In genomic region chr6:151178373-151178772, GRCh38 we compare ENCODE assay signal across 20 cellular contexts.
DNase-seq lines count a peak whose midpoint lies in the region; ATAC-seq, FAIRE-seq and TF ChIP-seq lines count a peak whose summit lies in the region.
"Had no signal": no experiment of that assay in that cellular context is flagged by ENCODE, and none has a peak within 500 bp of the region (broad histone marks: within the 10 kb centered on the region; RNA-seq: fewer than 3 reads in every experiment).

No MANE protein-coding gene starts in this region.

- no peak overlapping the region for H4K8ac ChIP-seq in neuronal stem cell (ENCODE audit: low read depth, low read length)

- peaks cover 1% of the 10 kb centered on the region for H3K27me3 ChIP-seq in mammary epithelial cell (ENCODE audit: insufficient read depth, low read length)
- no peaks in the 10 kb centered on the region for H3K27me3 ChIP-seq in bronchial epithelial cell (ENCODE audit: control insufficient read depth, insufficient read depth, low read length)
- no peaks in the 10 kb centered on the region for H3K27me3 ChIP-seq in neuronal stem cell (ENCODE audit: control insufficient read depth in 3 of 3, insufficient read depth in 3 of 3, low read depth in 1 of 3, low read length in 3 of 3)
- H3K27me3 ChIP-seq: BLaER1 had no signal

- H4K20me1 ChIP-seq in mammary epithelial cell (ENCODE audit: insufficient read depth, low read length): no peaks in the 10 kb centered on the region
- H4K20me1 ChIP-seq: BLaER1 had no signal

- H3K27ac Mint-ChIP-seq in MCF 10A (ENCODE audit: low read depth, unreplicated experiment): no peak overlapping the region
- H3K27ac Mint-ChIP-seq: B cell; CD4-positive, CD25-positive, alpha-beta regulatory T cell; CD8-positive, alpha-beta T cell; H9; HFFc6 had no signal

- no peak overlapping the region for H2AK5ac ChIP-seq in neuronal stem cell (ENCODE audit: low read depth, low read length)

- no peak overlapping the region for H3K4ac ChIP-seq in neuronal stem cell (ENCODE audit: low read length)

- H3K4me2 ChIP-seq in mammary epithelial cell (ENCODE audit: insufficient read depth, low read depth, low read length): no peak overlapping the region
- no peak overlapping the region for H3K4me2 ChIP-seq in neuronal stem cell (ENCODE audit: insufficient read depth, low read length, poor library complexity, severe bottlenecking)
- H3K4me2 ChIP-seq: BLaER1 had no signal

- H3K9me3 Mint-ChIP-seq in MCF 10A (ENCODE audit: unreplicated experiment): no peaks in the 10 kb centered on the region
- H3K9me3 Mint-ChIP-seq: HFFc6 had no signal

- peak; percentile 75 for FAIRE-seq in bronchial epithelial cell (lab: Jason Lieb, UNC)
- FAIRE-seq: A204.1, G401.6, GM12892 had no signal

- no peak overlapping the region for H3K14ac ChIP-seq in neuronal stem cell (ENCODE audit: low read length)

- no peaks in the 10 kb centered on the region for H3K36me3 Mint-ChIP-seq in MCF 10A (ENCODE audit: insufficient read depth, unreplicated experiment)
- H3K36me3 Mint-ChIP-seq: CD4-positive, CD25-positive, alpha-beta regulatory T cell; CD8-positive, alpha-beta T cell had no signal

- H3K36me3 ChIP-seq in mammary epithelial cell (ENCODE audit: insufficient read depth, low read length): no peaks in the 10 kb centered on the region
- no peaks in the 10 kb centered on the region for H3K36me3 ChIP-seq in bronchial epithelial cell (ENCODE audit: control insufficient read depth, insufficient read depth, low read length)
- no peaks in the 10 kb centered on the region for H3K36me3 ChIP-seq in neuronal stem cell (replicated peaks in 1 of 2; ENCODE audit: control insufficient read depth in 2 of 2, insufficient read depth in 2 of 2, low read length in 2 of 2)
- H3K36me3 ChIP-seq: BLaER1 had no signal

- H2BK5ac ChIP-seq in neuronal stem cell (ENCODE audit: low read length): no peak overlapping the region

- peaks cover 10% of the 10 kb centered on the region for H3K4me1 Mint-ChIP-seq in MCF 10A (ENCODE audit: insufficient read depth, unreplicated experiment)
- H3K4me1 Mint-ChIP-seq: B cell; CD4-positive, CD25-positive, alpha-beta regulatory T cell had no signal

- no peak overlapping the region for H4K91ac ChIP-seq in neuronal stem cell (ENCODE audit: low read depth, low read length, poor library complexity)

- H2BK120ac ChIP-seq in neuronal stem cell (ENCODE audit: low read depth, low read length): no peak overlapping the region

- peaks cover 12% of the 10 kb centered on the region for H3K27me3 Mint-ChIP-seq in MCF 10A (ENCODE audit: insufficient read depth, unreplicated experiment)

- H3K9ac ChIP-seq in mammary epithelial cell (ENCODE audit: insufficient read depth, low read length) (no peak overlapping the region), neuronal stem cell (ENCODE audit: low read depth, low read length, poor library complexity) (no peak overlapping the region)
- H3K9ac ChIP-seq: BLaER1 had no signal

- TF ChIP-seq CTCF in mammary epithelial cell (conservative IDR thresholded peaks at IDR 0.05 in 1 of 2, IDR thresholded peaks at IDR 0.05 in 1 of 2; ENCODE audit: extremely low read depth in 1 of 2, insufficient read depth in 1 of 2, low read depth in 1 of 2, low read length in 2 of 2): no peak
- TF ChIP-seq CTCF in MCF 10A (IDR thresholded peaks at IDR 0.05; ENCODE audit: unreplicated experiment): no peak
- TF ChIP-seq CTCF in bronchial epithelial cell (IDR thresholded peaks at IDR 0.05; ENCODE audit: insufficient read depth, low read length, severe bottlenecking): no peak

- dilution Hi-C loops in mammary epithelial cell (cut with HindIII; ENCODE audit: low sequenced_read_pairs): no loop called here

- intact Hi-C loops in mammary epithelial cell (cut with micrococcal nuclease): no loop called here
- intact Hi-C loops in MCF 10A (cut with micrococcal nuclease): no loop called here

- BruUV-seq in mammary epithelial cell (replicated peaks; lab: Mats Ljungman, UMichigan): no TSS peak
- no TSS peak for BruUV-seq in MCF 10A (replicated peaks; lab: Mats Ljungman, UMichigan)

- no peak overlapping the region for H3K23ac ChIP-seq in neuronal stem cell (ENCODE audit: low read depth, low read length, poor library complexity)

- H3K79me2 ChIP-seq in mammary epithelial cell (ENCODE audit: insufficient read depth, low read length): no peaks in the 10 kb centered on the region

- POLR2A ChIA-PET in MCF 10A (lab: Yijun Ruan, JAX): no interaction called here

- H2BK15ac ChIP-seq in neuronal stem cell (ENCODE audit: low read length): no peak overlapping the region

- no peak overlapping the region for H3K4me3 Mint-ChIP-seq in MCF 10A (ENCODE audit: unreplicated experiment)
- H3K4me3 Mint-ChIP-seq: B cell; CD4-positive, CD25-positive, alpha-beta regulatory T cell; CD8-positive, alpha-beta T cell; H9; HFFc6 had no signal

- H3K9me3 ChIP-seq in mammary epithelial cell (replicated peaks; ENCODE audit: insufficient read depth, low read length): no peaks in the 10 kb centered on the region
- peaks cover 0 to 2% of the 10 kb centered on the region in 2 donors for H3K9me3 ChIP-seq in neuronal stem cell (replicated peaks in 1 of 2; ENCODE audit: control insufficient read depth in 2 of 2, insufficient read depth in 1 of 2, low read depth in 1 of 2, low read length in 2 of 2)

- no CpG with 5 or more reads among the region's 3 CpGs for WGBS in mammary epithelial cell (ENCODE audit: low coverage, missing lambda C conversion rate)
- no CpG with 5 or more reads among the region's 3 CpGs for WGBS in neuronal stem cell (ENCODE audit: extremely low coverage in 2 of 2, insufficient read length in 2 of 2, insufficient replicate concordance in 1 of 2), 2 donors

- CTCF ChIA-PET in mammary epithelial cell (lab: Charles Lee; ENCODE audit: low non-redundant PET): no interaction called here
- CTCF ChIA-PET in MCF 10A (lab: Yijun Ruan, JAX): no interaction called here

- H2AFZ ChIP-seq in mammary epithelial cell (ENCODE audit: low read depth, low read length) (peak overlapping the region; percentile 32), neuronal stem cell (ENCODE audit: low read length) (peak overlapping the region; percentile 47)

- H3K4me1 ChIP-seq in mammary epithelial cell (ENCODE audit: insufficient read depth, low read length): no peaks in the 10 kb centered on the region
- peaks cover 0 to 11% of the 10 kb centered on the region in 2 donors for H3K4me1 ChIP-seq in neuronal stem cell (ENCODE audit: control insufficient read depth in 2 of 2, insufficient read depth in 1 of 2, low read depth in 1 of 2, low read length in 2 of 2)

- no peaks in the 10 kb centered on the region for H3K79me1 ChIP-seq in neuronal stem cell (ENCODE audit: low read depth, low read length)

- H3K4me3 ChIP-seq in mammary epithelial cell (replicated peaks in 1 of 3; ENCODE audit: insufficient read depth in 1 of 3, low read depth in 2 of 3, low read length in 3 of 3) (no peak overlapping the region), bronchial epithelial cell (ENCODE audit: low read depth, low read length) (no peak overlapping the region), neuronal stem cell (ENCODE audit: low read length in 2 of 2) (no peak overlapping the region)
- H3K4me3 ChIP-seq: BLaER1 had no signal

- in situ Hi-C loops in mammary epithelial cell (cut with MboI; ENCODE audit: low sequenced_read_pairs in 2 of 2): no loop called here

- DNase-seq in mammary epithelial cell: no peak
- no peak for DNase-seq in MCF 10A (ENCODE audit: unreplicated experiment)
- DNase-seq in bronchial epithelial cell (ENCODE audit: low read depth): no peak
- no peak for DNase-seq in neuronal stem cell (ENCODE audit: low spot score)
- DNase-seq in SW480 (ENCODE audit: low spot score): no peak
- DNase-seq: Caco-2; CD4-positive, CD25-positive, alpha-beta regulatory T cell; CD8-positive, alpha-beta T cell; DMS153; DND-41; H9; HFFc6 had no signal

- H2BK12ac ChIP-seq in neuronal stem cell (ENCODE audit: low read length): no peak overlapping the region

- no peak overlapping the region for H3K27ac ChIP-seq in mammary epithelial cell (ENCODE audit: insufficient read depth, low read depth, low read length)
- no peak overlapping the region for H3K27ac ChIP-seq in neuronal stem cell (replicated peaks; ENCODE audit: low read length)
- H3K27ac ChIP-seq: 22Rv1, BLaER1, C4-2B had no signal

- no peak for ATAC-seq in HG02970 (IDR thresholded peaks at IDR 0.05; ENCODE audit: low FRiP score, unreplicated experiment)
- ATAC-seq: CD8-positive, alpha-beta T cell had no signal

- H3K18ac ChIP-seq in neuronal stem cell (ENCODE audit: low read length): no peak overlapping the region
